In genomic region chr9:72364679-72365524, GRCh38 we compare ENCODE assay signal across 8 cellular contexts. TPM values are rescaled to one million over a fixed set of nuclear protein-coding genes. Genes with fewer than 3 reads are reported as not detected.
DNase-seq lines count a peak whose midpoint lies in the region; FAIRE-seq and TF ChIP-seq lines count a peak whose summit lies in the region.

A gene with protein sequence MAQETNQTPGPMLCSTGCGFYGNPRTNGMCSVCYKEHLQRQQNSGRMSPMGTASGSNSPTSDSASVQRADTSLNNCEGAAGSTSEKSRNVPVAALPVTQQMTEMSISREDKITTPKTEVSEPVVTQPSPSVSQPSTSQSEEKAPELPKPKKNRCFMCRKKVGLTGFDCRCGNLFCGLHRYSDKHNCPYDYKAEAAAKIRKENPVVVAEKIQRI (minus strand): TSS chr9:72365208. CDS start chr9:72360778, 4,430 bp downstream.

- H3K27me3 ChIP-seq in Loucy (ENCODE audit: insufficient read depth, low read length, poor library complexity, severe bottlenecking) (peaks cover 6% of the 10 kb centered on the region), neural cell (ENCODE audit: insufficient read depth, low read depth, low read length) (no peaks in the 10 kb centered on the region), stomach (no peaks in the 10 kb centered on the region)

- TF ChIP-seq POLR2A in H54 (IDR thresholded peaks at IDR 0.05; ENCODE audit: low read depth, low read length) (peak; percentile 99), stomach (IDR thresholded peaks at IDR 0.05) (peak in 2 of 4 donors; percentile 90 to 92)

- intact Hi-C loops in stomach (cut with DNase I; ENCODE audit: low total_unique reads): no loop called here

- TF ChIP-seq CTCF in Loucy (conservative IDR thresholded peaks at IDR 0.05; ENCODE audit: low read length): no peak
- no peak for TF ChIP-seq CTCF in fibroblast of villous mesenchyme (IDR thresholded peaks at IDR 0.05; ENCODE audit: insufficient read depth, low read depth, low read length)
- TF ChIP-seq CTCF in neural cell (IDR thresholded peaks at IDR 0.05; ENCODE audit: poor library complexity, severe bottlenecking): peak; percentile 44
- TF ChIP-seq CTCF in stomach (IDR thresholded peaks at IDR 0.05): no peak

- H3K9ac ChIP-seq in Loucy (ENCODE audit: low read depth, low read length, poor library complexity, severe bottlenecking) (peak within 1 kb of the TSS; percentile 92), neural cell (ENCODE audit: low read length) (peak within 1 kb of the TSS; percentile 98)

- no peaks in the 10 kb centered on the region for H3K9me2 ChIP-seq in Loucy (replicated peaks; ENCODE audit: low read depth, low read length)
- H3K9me2 ChIP-seq in neural cell (ENCODE audit: insufficient read depth, low read length): no peaks in the 10 kb centered on the region

- H2AFZ ChIP-seq in Loucy (ENCODE audit: low read length): peak within 1 kb of the TSS; percentile 93
- peak within 1 kb of the TSS; percentile 84 for H2AFZ ChIP-seq in neural cell (ENCODE audit: low read depth, low read length)

- H3F3A ChIP-seq in Loucy (ENCODE audit: low read depth): no peaks in the 10 kb centered on the region
- no peaks in the 10 kb centered on the region for H3F3A ChIP-seq in neural cell (ENCODE audit: insufficient read depth, low read length, poor library complexity, severe bottlenecking)

- TF ChIP-seq EP300 in neural cell (conservative IDR thresholded peaks at IDR 0.05; ENCODE audit: poor library complexity, severe bottlenecking) (peak; percentile 76), stomach (IDR thresholded peaks at IDR 0.05) (peak; percentile 43)

- peaks cover 47% of the 10 kb centered on the region for H4K20me1 ChIP-seq in Loucy (ENCODE audit: insufficient read depth, low read length, poor library complexity, severe bottlenecking)
- peaks cover 18% of the 10 kb centered on the region for H4K20me1 ChIP-seq in neural cell (ENCODE audit: insufficient read depth)

- H3K4me1 ChIP-seq in Loucy (ENCODE audit: insufficient read depth, low read length, poor library complexity, severe bottlenecking) (peaks cover 45% of the 10 kb centered on the region), stomach (peaks cover 17 to 44% (median 30%) of the 10 kb centered on the region in 4 donors)

- H3K36me3 ChIP-seq in Loucy (ENCODE audit: insufficient read depth, low read length) (peaks cover 15% of the 10 kb centered on the region), neural cell (ENCODE audit: insufficient read depth, low read length) (peaks cover under 1% of the 10 kb centered on the region), stomach (peaks cover 6 to 7% (median 7%) of the 10 kb centered on the region in 4 donors)

- no peaks in the 10 kb centered on the region for H3K9me3 ChIP-seq in Loucy (ENCODE audit: insufficient read depth, low read depth, low read length)
- H3K9me3 ChIP-seq in neural cell (ENCODE audit: low read length): no peaks in the 10 kb centered on the region
- H3K9me3 ChIP-seq in stomach: no peaks in the 10 kb centered on the region

- H3K27ac ChIP-seq in neural cell (ENCODE audit: low read length): peak within 1 kb of the TSS; percentile 100
- H3K27ac ChIP-seq in stomach: peak within 1 kb of the TSS; percentile 99 to 100 (median 100)

- peak; percentile 54 for TF ChIP-seq RAD21 in neural cell (conservative IDR thresholded peaks at IDR 0.05)

- H3K79me2 ChIP-seq in Loucy (ENCODE audit: insufficient read depth, low read length) (peaks cover 50% of the 10 kb centered on the region), neural cell (replicated peaks; ENCODE audit: insufficient read depth, low read length) (peaks cover 44% of the 10 kb centered on the region)

- peak within 1 kb of the TSS; percentile 99 for H3K4me2 ChIP-seq in Loucy (ENCODE audit: low read depth, low read length, poor library complexity, severe bottlenecking)
- H3K4me2 ChIP-seq in neural cell (ENCODE audit: low read length): peak within 1 kb of the TSS; percentile 63

- DNase-seq in ELR (ENCODE audit: low read depth) (peak; percentile 99), H54 (ENCODE audit: insufficient read length, low spot score) (peak; percentile 99), SHP77 treated with DMSO at 0.1 percent for 48 hours (lab: John Stamatoyannopoulos, UW) (peak; percentile 52), activated gamma-delta T cell (lab: John Stamatoyannopoulos, UW) (peak; percentile 85), fibroblast of villous mesenchyme (ENCODE audit: low read depth) (peak; percentile 98), stomach (peak; percentile 99)

- WGBS in stomach, 5 donors: 0 to 1% (median 0%) methylated on average over 19 to 109 of the region's 110 CpGs

- H3K4me3 ChIP-seq in Loucy (ENCODE audit: low read length, poor library complexity, severe bottlenecking): peak within 1 kb of the TSS; percentile 90
- peak within 1 kb of the TSS; percentile 88 for H3K4me3 ChIP-seq in fibroblast of villous mesenchyme (ENCODE audit: low read depth, low read length)
- H3K4me3 ChIP-seq in neural cell (ENCODE audit: low read length): peak within 1 kb of the TSS; percentile 81
- H3K4me3 ChIP-seq in stomach: peak within 1 kb of the TSS; percentile 71 to 95 (median 86)

- FAIRE-seq in H54 (lab: Jason Lieb, UNC): peak; percentile 95

TF ChIP-seq in neural cell, 6 proteins besides CTCF, POLR2A, EP300 and RAD21:
- no peak for TF ChIP-seq EZH2 (IDR thresholded peaks at IDR 0.05; ENCODE audit: borderline replicate concordance, insufficient read depth, low read length, poor library complexity, severe bottlenecking)
- TF ChIP-seq MXI1 (conservative IDR thresholded peaks at IDR 0.05; ENCODE audit: poor library complexity, severe bottlenecking): no peak
- peak; percentile 96 for TF ChIP-seq TAF1 (IDR thresholded peaks at IDR 0.05; ENCODE audit: low read depth)
- peak; percentile 58 for TF ChIP-seq SMC3 (conservative IDR thresholded peaks at IDR 0.05; ENCODE audit: poor library complexity)
- TF ChIP-seq POLR2AphosphoS5 (IDR thresholded peaks at IDR 0.05): peak; percentile 96
- peak; percentile 93 for TF ChIP-seq REST (IDR thresholded peaks at IDR 0.05; ENCODE audit: borderline replicate concordance)
TF ChIP-seq in neural cell: peak in this region for 4.

RNA-seq across cellular contexts. Expression of the gene that starts here (rescaled TPM):
- total RNA-seq in fibroblast of villous mesenchyme (206 and 366 TPM in 2 replicates), stomach (100 to 1,000 TPM; 190 to 644 (median 254) TPM)
- polyA plus RNA-seq in neural cell (323 and 338 TPM in 2 replicates), stomach (100 to 1,000 TPM in 1 of 3 donors, 10 to 100 TPM in 2; 63.4 to 124 (median 83.9) TPM)
- polyA minus RNA-seq in neural cell: 279 and 311 TPM in 2 replicates

Comparison
In these comparisons a context has a peak if more than half of its experiments do, and no peak if none do; other contexts are left out.
1. Peak in every context shown above with its lines: DNase-seq, H3K4me3 ChIP-seq and H3K27ac ChIP-seq.